Comparison of ENCODE assay signal across 22 cellular contexts in the genomic region with DNA sequence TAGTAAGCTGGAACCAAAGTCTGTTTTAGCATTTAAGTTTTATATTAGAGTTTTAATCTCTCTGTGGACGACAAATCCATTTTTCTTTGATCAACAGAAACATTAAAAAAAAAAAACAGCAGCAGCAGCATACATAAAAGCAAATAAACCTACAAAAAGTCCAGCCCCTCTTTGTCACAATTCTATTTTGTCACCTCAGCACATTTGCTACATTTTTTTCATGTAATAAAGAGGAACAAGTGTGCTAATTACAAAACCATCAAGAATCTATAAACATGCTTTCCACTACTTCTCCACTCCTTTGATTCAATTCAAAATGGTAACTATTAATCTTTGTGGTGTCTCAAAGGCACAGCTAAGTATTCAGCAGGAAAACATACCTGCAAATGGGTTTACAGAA.
DNase-seq lines count a peak whose midpoint lies in the region; ATAC-seq, FAIRE-seq and TF ChIP-seq lines count a peak whose summit lies in the region.
"Had no signal": no experiment of that assay in that cellular context is flagged by ENCODE, and none has a peak within 500 bp of the region (broad histone marks: within the 10 kb centered on the region; RNA-seq: fewer than 3 reads in every experiment).

No MANE protein-coding gene starts in this region.

- H3K36me3 ChIP-seq in HepG2 (replicated peaks in 1 of 2; ENCODE audit: control insufficient read depth in 1 of 2, insufficient read depth in 2 of 2, low read length in 2 of 2): no peaks in the 10 kb centered on the region
- H3K36me3 ChIP-seq in right lobe of liver: no peaks in the 10 kb centered on the region
- no peaks in the 10 kb centered on the region for H3K36me3 ChIP-seq in K562 (ENCODE audit: control insufficient read depth, insufficient read depth, low read length)
- H3K36me3 ChIP-seq: BE2C, BLaER1 had no signal

- TF ChIP-seq CTCF in HepG2 (CRISPR knock-in tag; IDR thresholded peaks at IDR 0.05): no peak
- no peak for TF ChIP-seq CTCF in right lobe of liver (IDR thresholded peaks at IDR 0.05)
- no peak for TF ChIP-seq CTCF in K562 (IDR thresholded peaks at IDR 0.05 in 2 of 3, conservative IDR thresholded peaks at IDR 0.05 in 1 of 3; ENCODE audit: insufficient read depth in 2 of 3, low read depth in 1 of 3, low read length in 3 of 3)
- no peak for TF ChIP-seq CTCF in nephron (IDR thresholded peaks at IDR 0.05; ENCODE audit: unreplicated experiment in 3 of 3)

- H3K4me2 ChIP-seq in HepG2 (ENCODE audit: low read depth, low read length) (no peak overlapping the region), K562 (ENCODE audit: insufficient read depth, low read length) (no peak overlapping the region)
- H3K4me2 ChIP-seq: BLaER1 had no signal

- H3K9me3 ChIP-seq in HepG2 (ENCODE audit: low read length): no peaks in the 10 kb centered on the region
- H3K9me3 ChIP-seq in right lobe of liver: no peaks in the 10 kb centered on the region
- H3K9me3 ChIP-seq in K562 (replicated peaks; ENCODE audit: control insufficient read depth, insufficient read depth, low read depth, low read length): peaks cover 3% of the 10 kb centered on the region; the same call in 1 of the 2 replicates
- H3K9me3 ChIP-seq: BE2C, BLaER1 had no signal

- intact Hi-C loops in HepG2 (cut with micrococcal nuclease; ENCODE audit: unreplicated experiment): no loop called here
- intact Hi-C loops in right lobe of liver (cut with DNase I): no loop called here
- intact Hi-C loops in K562 (cut with micrococcal nuclease): no loop called here

- in situ Hi-C loops in HepG2 (cut with HindIII; ENCODE audit: extremely low pct_ligation_motif_present, low pct_unique_long_range_greater_than_20kb) (no loop called here), K562 (cut with MboI) (no loop called here)

- H3K4me3 Mint-ChIP-seq in nephron: no peak overlapping the region
- H3K4me3 Mint-ChIP-seq: CD14-positive monocyte; CD4-positive, alpha-beta memory T cell; CD4-positive, CD25-positive, alpha-beta regulatory T cell; CD8-positive, alpha-beta memory T cell had no signal

- H3K27ac Mint-ChIP-seq in nephron: peak overlapping the region in 2 of 3 experiments; percentile 39 to 81
- H3K27ac Mint-ChIP-seq: CD14-positive monocyte; CD4-positive, alpha-beta memory T cell; CD4-positive, CD25-positive, alpha-beta regulatory T cell; CD8-positive, alpha-beta memory T cell had no signal

- H3K27me3 ChIP-seq in HepG2 (ENCODE audit: control insufficient read depth in 1 of 2, insufficient read depth in 2 of 2, low read length in 2 of 2) (0 out of 5 replicates have a peak, but pooled peaks cover 0 to 2% of the 10 kb centered on the region in 2 experiments), right lobe of liver (no peaks in the 10 kb centered on the region), K562 (ENCODE audit: control insufficient read depth in 2 of 2, insufficient read depth in 2 of 2, low read length in 2 of 2) (no peaks in the 10 kb centered on the region)
- H3K27me3 ChIP-seq: BE2C, BLaER1 had no signal

- CTCF ChIA-PET in HepG2 (lab: Yijun Ruan, JAX; ENCODE audit: low intra/inter-chr PET ratio, low total read pairs): no interaction called here
- CTCF ChIA-PET in K562 (lab: Yijun Ruan, JAX; ENCODE audit: low intra/inter-chr PET ratio): no interaction called here

- WGBS in HepG2 (ENCODE audit: low lambda C conversion rate): 0% methylated on average over 1 of the region's 1 CpG
- 17% methylated on average over 1 of the region's 1 CpG for WGBS in right lobe of liver (ENCODE audit: insufficient coverage, low coverage, low lambda C conversion rate, missing lambda C conversion rate)
- 0% methylated on average over 1 of the region's 1 CpG for WGBS in K562 (ENCODE audit: insufficient coverage, low coverage, missing lambda C conversion rate)

- no peak overlapping the region for H3K9ac ChIP-seq in HepG2 (ENCODE audit: insufficient read depth, low read depth, low read length)
- H3K9ac ChIP-seq in K562 (ENCODE audit: insufficient read depth in 1 of 2, low read depth in 2 of 2, low read length in 2 of 2): no peak overlapping the region
- H3K9ac ChIP-seq: BLaER1 had no signal

- no peak for FAIRE-seq in HepG2 (lab: Jason Lieb, UNC)
- no peak for FAIRE-seq in K562 (lab: Jason Lieb, UNC)
- FAIRE-seq: GM12891, GM19239 had no signal

- DNase-seq in HepG2 (ENCODE audit: low spot score): no peak
- no peak for DNase-seq in right lobe of liver
- DNase-seq in K562 (ENCODE audit: extremely low read depth in 1 of 4, low spot score in 3 of 4): no peak
- DNase-seq in DMS153 treated with DMSO at 0.1 percent for 48 hours (lab: John Stamatoyannopoulos, UW; ENCODE audit: unreplicated experiment): no peak
- DNase-seq in stimulated activated CD4-positive, alpha-beta T cell treated with anti-CD3 and anti-CD28 coated beads, Interleukin-2, amount 100 ng/mL, for 48 hours: no peak
- DNase-seq: ACHN; BE2C; C1 segment of cervical spinal cord; CD4-positive, alpha-beta memory T cell; CD4-positive, CD25-positive, alpha-beta regulatory T cell; CD8-positive, alpha-beta memory T cell; COR-L47; DMS 273 treated with DMSO at 0.1 percent for 48 hours; DMS153; DMS79 treated with DMSO at 0.1 percent for 48 hours; GF-D8 had no signal

- H3K4me1 ChIP-seq in HepG2 (ENCODE audit: insufficient read depth, low read length) (no peaks in the 10 kb centered on the region), right lobe of liver (no peaks in the 10 kb centered on the region), K562 (replicated peaks in 1 of 2; ENCODE audit: control insufficient read depth in 2 of 2, insufficient read depth in 2 of 2, low read length in 2 of 2) (no peaks in the 10 kb centered on the region)
- H3K4me1 ChIP-seq: BLaER1 had no signal

- POLR2A ChIA-PET in HepG2 (lab: Yijun Ruan, JAX) (no interaction called here), K562 (lab: Yijun Ruan, JAX) (no interaction called here)

- ATAC-seq in HepG2 (no peak), right lobe of liver (no peak), K562 (no peak)

- no peak overlapping the region for H2AFZ ChIP-seq in HepG2 (ENCODE audit: low read length)
- H2AFZ ChIP-seq in K562 (ENCODE audit: low read depth, low read length): no peak overlapping the region

- TF ChIP-seq EP300 in HepG2 (IDR thresholded peaks at IDR 0.05; ENCODE audit: low read depth in 2 of 2, low read length in 2 of 2) (no peak), HepG2 (CRISPR knock-in tag; IDR thresholded peaks at IDR 0.05; ENCODE audit: borderline replicate concordance) (no peak), K562 (IDR thresholded peaks at IDR 0.05; ENCODE audit: low read length) (no peak)

- TF ChIP-seq RAD21 in HepG2 (CRISPR knock-in tag; IDR thresholded peaks at IDR 0.05) (no peak), K562 (CRISPR knock-in tag; conservative IDR thresholded peaks at IDR 0.05 in 1 of 2, IDR thresholded peaks at IDR 0.05 in 1 of 2) (no peak)

- H3K4me3 ChIP-seq in HepG2 (replicated peaks in 1 of 3; ENCODE audit: insufficient read depth in 1 of 3, low read depth in 2 of 3, low read length in 3 of 3): no peak overlapping the region
- no peak overlapping the region for H3K4me3 ChIP-seq in right lobe of liver
- no peak overlapping the region for H3K4me3 ChIP-seq in K562
- H3K4me3 ChIP-seq: BLaER1 had no signal

- no peaks in the 10 kb centered on the region for H3K27me3 Mint-ChIP-seq in nephron (ENCODE audit: low read depth)
- H3K27me3 Mint-ChIP-seq: CD4-positive, alpha-beta memory T cell; CD4-positive, CD25-positive, alpha-beta regulatory T cell; CD8-positive, alpha-beta memory T cell had no signal

- H3K4me1 Mint-ChIP-seq in nephron: peaks cover 8% of the 10 kb centered on the region
- H3K4me1 Mint-ChIP-seq: CD14-positive monocyte; CD4-positive, alpha-beta memory T cell; CD4-positive, CD25-positive, alpha-beta regulatory T cell; CD8-positive, alpha-beta memory T cell had no signal

- no TSS peak for BruUV-seq in HepG2 (replicated peaks; lab: Mats Ljungman, UMichigan)
- no TSS peak for BruUV-seq in K562 (replicated peaks; lab: Mats Ljungman, UMichigan)

- H4K20me1 ChIP-seq in HepG2 (ENCODE audit: insufficient read depth, low read length) (no peaks in the 10 kb centered on the region), K562 (replicated peaks; ENCODE audit: control insufficient read depth, insufficient read depth, low read length) (no peaks in the 10 kb centered on the region)
- H4K20me1 ChIP-seq: BLaER1 had no signal

- no peaks in the 10 kb centered on the region for H3K36me3 Mint-ChIP-seq in nephron (ENCODE audit: low read depth)
- H3K36me3 Mint-ChIP-seq: CD14-positive monocyte; CD4-positive, alpha-beta memory T cell; CD4-positive, CD25-positive, alpha-beta regulatory T cell; CD8-positive, alpha-beta memory T cell had no signal

- no peak for TF ChIP-seq POLR2A in HepG2 (IDR thresholded peaks at IDR 0.05; ENCODE audit: insufficient read depth in 1 of 2, low read depth in 2 of 2, low read length in 2 of 2)
- no peak for TF ChIP-seq POLR2A in right lobe of liver (IDR thresholded peaks at IDR 0.05)
- TF ChIP-seq POLR2A in K562 (conservative IDR thresholded peaks at IDR 0.05): no peak

- H3K9me3 Mint-ChIP-seq in nephron: no peaks in the 10 kb centered on the region

- no peak overlapping the region for H3K27ac ChIP-seq in HepG2 (ENCODE audit: extremely low read length, insufficient read depth, low read length)
- no peak overlapping the region for H3K27ac ChIP-seq in right lobe of liver
- H3K27ac ChIP-seq in K562 (ENCODE audit: extremely low read depth, low read depth, low read length): no peak overlapping the region
- H3K27ac ChIP-seq: 22Rv1, BLaER1 had no signal

- no peaks in the 10 kb centered on the region for H3K9me1 ChIP-seq in K562 (ENCODE audit: control insufficient read depth, insufficient read depth, low read length)

- H3K79me2 ChIP-seq in HepG2 (ENCODE audit: insufficient read depth, low read length) (no peaks in the 10 kb centered on the region), K562 (ENCODE audit: control insufficient read depth, insufficient read depth, low read length) (no peaks in the 10 kb centered on the region)

TF ChIP-seq in HepG2, 621 proteins besides CTCF, POLR2A, EP300 and RAD21:
- peak; percentile 91 for TF ChIP-seq MAFF (IDR thresholded peaks at IDR 0.05; ENCODE audit: low read depth, low read length)
- TF ChIP-seq MAFK (conservative IDR thresholded peaks at IDR 0.05 in 1 of 2, IDR thresholded peaks at IDR 0.05 in 1 of 2; ENCODE audit: low read length in 2 of 2): peak; percentile 83 to 93
- no peak for TF ChIP-seq HOXA7 (CRISPR knock-in tag; IDR thresholded peaks at IDR 0.05)

TF ChIP-seq in K562, 482 proteins besides CTCF, POLR2A, EP300 and RAD21 (continues in another document):
- TF ChIP-seq C11orf30 (IDR thresholded peaks at IDR 0.05; ENCODE audit: low read depth) (peak; percentile 44; the same call in 1 of the 2 replicates), MAFG (tag; conservative IDR thresholded peaks at IDR 0.05) (peak; percentile 69), GABPB2 (CRISPR knock-in tag; conservative IDR thresholded peaks at IDR 0.05) (no peak), ZNF316 (IDR thresholded peaks at IDR 0.05) (peak; percentile 80)

Comparison
In these comparisons a context has a peak if more than half of its experiments do, and no peak if none do; other contexts are left out.
1. Of the 241 proteins assayed by ChIP-seq in both HepG2 and K562: peak only in HepG2: none; only in K562: MAFG; in both: MAFF and MAFK; in neither: 238.